ENCODE assay signal across 20 cellular contexts in genomic region chr20:37259865-37260264, GRCh38. TPM values are rescaled to one million over a fixed set of nuclear protein-coding genes. Genes with fewer than 3 reads are reported as not detected.
"Had no signal": no experiment of that assay in that cellular context is flagged by ENCODE, and none has a peak within 500 bp of the region (broad histone marks: within the 10 kb centered on the region; RNA-seq: fewer than 3 reads in every experiment).

No MANE protein-coding gene starts in this region.

- H3K27ac ChIP-seq: body of pancreas, lower lobe of right lung had no signal

- H3K4me1 ChIP-seq: body of pancreas, lower lobe of right lung had no signal

- H3K36me3 Mint-ChIP-seq: activated naive CD4-positive, alpha-beta T cell treated with anti-CD3 and anti-CD28 coated beads, Interleukin-2, amount 50 U/mL, for 72 hours; mesothelial cell of epicardium; naive B cell had no signal

- H3K4me3 Mint-ChIP-seq: activated T-cell treated with anti-CD3 and anti-CD28 coated beads, Interleukin-2, amount 50 U/mL, for 24 hours; central memory CD8-positive, alpha-beta T cell; dendritic cell treated with granulocyte-macrophage colony-stimulating factor and Interleukin-4, amounts not matched to agents 40 ng/mL and 50 ng/mL, for 4 days; mesothelial cell of epicardium; naive B cell had no signal

- H3K9me3 Mint-ChIP-seq: activated naive CD4-positive, alpha-beta T cell treated with anti-CD3 and anti-CD28 coated beads, Interleukin-2, amount 50 U/mL, for 72 hours; activated T-cell treated with anti-CD3 and anti-CD28 coated beads, Interleukin-2, amount 50 U/mL, for 24 hours; central memory CD8-positive, alpha-beta T cell; dendritic cell treated with granulocyte-macrophage colony-stimulating factor and Interleukin-4, amounts not matched to agents 40 ng/mL and 50 ng/mL, for 4 days; mesothelial cell of epicardium; naive B cell had no signal

- H3K4me1 Mint-ChIP-seq: central memory CD8-positive, alpha-beta T cell; mesothelial cell of epicardium had no signal

- H3K4me3 ChIP-seq: body of pancreas, lower lobe of right lung had no signal

- H3K27ac Mint-ChIP-seq: activated T-cell treated with anti-CD3 and anti-CD28 coated beads, Interleukin-2, amount 50 U/mL, for 24 hours; dendritic cell treated with granulocyte-macrophage colony-stimulating factor and Interleukin-4, amounts not matched to agents 40 ng/mL and 50 ng/mL, for 4 days; mesothelial cell of epicardium had no signal

- DNase-seq: activated CD4-positive, alpha-beta T cell treated with anti-CD3 and anti-CD28 coated beads, Interleukin-2, amount 50 U/mL, for 4 hours; activated effector memory CD4-positive, alpha-beta T cell treated with anti-CD3 and anti-CD28 coated beads, Interleukin-2, amount 50 U/mL, for 16 hours; activated T-cell treated with anti-CD3 and anti-CD28 coated beads, Interleukin-2, amount 50 U/mL, for 24 hours; amniotic stem cell; body of pancreas; erythroblast; hippocampal formation; kidney glomerular epithelial cell; lower lobe of right lung; naive B cell; posterior cingulate gyrus; right cardiac atrium; stimulated activated naive CD4-positive, alpha-beta T cell; substantia nigra; trophoblast cell had no signal

- H3K9me3 ChIP-seq: body of pancreas, lower lobe of right lung had no signal

- H3K27me3 ChIP-seq: body of pancreas had no signal

- H3K27me3 Mint-ChIP-seq: dendritic cell treated with granulocyte-macrophage colony-stimulating factor and Interleukin-4, amounts not matched to agents 40 ng/mL and 50 ng/mL, for 4 days had no signal

- H3K36me3 ChIP-seq: lower lobe of right lung had no signal

RNA-seq across cellular contexts. Expression of gene GHRH, which starts 1.7 kb away (rescaled TPM):
- total RNA-seq: activated naive CD4-positive, alpha-beta T cell treated with anti-CD3 and anti-CD28 coated beads, Interleukin-2, amount 50 U/mL, for 72 hours; body of pancreas; lower lobe of right lung; mesothelial cell of epicardium; T-helper 2 cell treated with Interferon-gamma antibody and Interleukin-4, amounts not matched to agents 100 ng/mL and 5 ng/mL, for 36 hours had no signal
